ENCODE assay signal across 25 cellular contexts in genomic region chr1:46405724-46406123, GRCh38. TPM values are rescaled to one million over a fixed set of nuclear protein-coding genes. Genes with fewer than 3 reads are reported as not detected.
A peak's percentile ranks its signal among the peaks of the same experiment; 100 is the strongest.
DNase-seq lines count a peak whose midpoint lies in the region; ATAC-seq, FAIRE-seq and TF ChIP-seq lines count a peak whose summit lies in the region.
"Had no signal": no experiment of that assay in that cellular context is flagged by ENCODE, and none has a peak within 500 bp of the region (broad histone marks: within the 10 kb centered on the region; RNA-seq: fewer than 3 reads in every experiment).

No MANE protein-coding gene starts in this region.

- peaks cover 27 to 46% of the 10 kb centered on the region in 2 experiments; a peak in 4 of 5 replicates for H3K4me1 ChIP-seq in K562 (replicated peaks in 1 of 2; ENCODE audit: control insufficient read depth in 2 of 2, insufficient read depth in 2 of 2, low read length in 2 of 2)
- peaks cover 13% of the 10 kb centered on the region for H3K4me1 ChIP-seq in mesendoderm (ENCODE audit: control insufficient read depth, low read depth, low read length)
- H3K4me1 ChIP-seq in upper lobe of right lung = peaks cover 19% of the 10 kb centered on the region
- H3K4me1 ChIP-seq: colonic mucosa had no signal

- peak overlapping the region; percentile 88 for H3K56ac ChIP-seq in mesendoderm (ENCODE audit: low read length)

- H3K4me1 Mint-ChIP-seq in stimulated activated naive CD8-positive, alpha-beta T cell treated with anti-CD3 and anti-CD28 coated beads, Interleukin-15, amount 100 ng/mL, for 72 hours = no peaks in the 10 kb centered on the region
- H3K4me1 Mint-ChIP-seq: activated CD4-positive, alpha-beta T cell treated with anti-CD3 and anti-CD28 coated beads, Interleukin-2, amount 10 ng/mL, durations not matched to agents 24 days and 14 days; memory B cell had no signal

- TF ChIP-seq RAD21 in K562 (CRISPR knock-in tag; conservative IDR thresholded peaks at IDR 0.05 in 1 of 2, IDR thresholded peaks at IDR 0.05 in 1 of 2) = no peak

- no peak overlapping the region for H3K27ac Mint-ChIP-seq in stimulated activated naive CD8-positive, alpha-beta T cell treated with anti-CD3 and anti-CD28 coated beads, Interleukin-15, amount 100 ng/mL, for 72 hours
- H3K27ac Mint-ChIP-seq: activated CD4-positive, alpha-beta T cell treated with anti-CD3 and anti-CD28 coated beads, Interleukin-2, amount 10 ng/mL, durations not matched to agents 24 days and 14 days; memory B cell had no signal

- H3K27me3 ChIP-seq in K562 (ENCODE audit: control insufficient read depth in 2 of 2, insufficient read depth in 2 of 2, low read length in 2 of 2) = no peaks in the 10 kb centered on the region
- H3K27me3 ChIP-seq in mesendoderm (ENCODE audit: insufficient read depth, low read length, poor library complexity) = no peaks in the 10 kb centered on the region
- H3K27me3 ChIP-seq in upper lobe of right lung = no peaks in the 10 kb centered on the region
- H3K27me3 ChIP-seq: colonic mucosa, esophagus muscularis mucosa, transverse colon had no signal

- TF ChIP-seq CTCF in K562 (IDR thresholded peaks at IDR 0.05 in 2 of 3, conservative IDR thresholded peaks at IDR 0.05 in 1 of 3; ENCODE audit: insufficient read depth in 2 of 3, low read depth in 1 of 3, low read length in 3 of 3) = no peak
- TF ChIP-seq CTCF in upper lobe of right lung (IDR thresholded peaks at IDR 0.05) = no peak
- TF ChIP-seq CTCF in GM13977 (IDR thresholded peaks at IDR 0.05; ENCODE audit: extremely low read depth, insufficient read depth, missing control alignments) = no peak

- H3K79me2 ChIP-seq in K562 (ENCODE audit: control insufficient read depth, insufficient read depth, low read length) (no peaks in the 10 kb centered on the region), mesendoderm (ENCODE audit: control insufficient read depth, insufficient read depth, low read length) (no peaks in the 10 kb centered on the region)

- peak; percentile 2 for ATAC-seq in stimulated activated naive CD8-positive, alpha-beta T cell treated with anti-CD3 and anti-CD28 coated beads, Interleukin-15, amount 100 ng/mL, for 72 hours
- ATAC-seq in stimulated activated naive CD8-positive, alpha-beta T cell treated with anti-CD3 and anti-CD28 coated beads, Interleukin-15, Interleukin-2, amounts not matched to agents 100 U/mL and 50 U/mL, for 24 hours = no peak
- ATAC-seq in K562 = no peak
- no peak for ATAC-seq in upper lobe of right lung

- intact Hi-C loops in K562 (cut with micrococcal nuclease) = loop anchor here (1.0 to 5.0 kb wide), 4 partner anchors 37 to 123 kb away; no protein-coding TSS in a partner anchor
- intact Hi-C loops in upper lobe of right lung (cut with DNase I) = no loop called here

- H3K79me1 ChIP-seq in mesendoderm (ENCODE audit: low read length) = no peaks in the 10 kb centered on the region

- H3K4me2 ChIP-seq in K562 (ENCODE audit: insufficient read depth, low read length) = no peak overlapping the region
- no peak overlapping the region for H3K4me2 ChIP-seq in mesendoderm (ENCODE audit: low read length)
- H3K4me2 ChIP-seq: PC-9 had no signal

- H3K4me3 Mint-ChIP-seq in stimulated activated naive CD8-positive, alpha-beta T cell treated with anti-CD3 and anti-CD28 coated beads, Interleukin-15, amount 100 ng/mL, for 72 hours = no peak overlapping the region
- H3K4me3 Mint-ChIP-seq: activated CD4-positive, alpha-beta T cell treated with anti-CD3 and anti-CD28 coated beads, Interleukin-2, amount 10 ng/mL, durations not matched to agents 24 days and 14 days; memory B cell had no signal

- no peak overlapping the region for H3K4me3 ChIP-seq in K562
- no peak overlapping the region for H3K4me3 ChIP-seq in mesendoderm (ENCODE audit: low read length)
- H3K4me3 ChIP-seq in upper lobe of right lung = no peak overlapping the region
- H3K4me3 ChIP-seq: A549, colonic mucosa, PC-9 had no signal

- POLR2A ChIA-PET in K562 (lab: Yijun Ruan, JAX) = interaction anchor here (0.6 to 0.7 kb wide), 2 partner anchors 66 to 130 kb away, joined by 3 to 4 read pairs; a partner anchor contains a TSS

- H2AFZ ChIP-seq in K562 (ENCODE audit: low read depth, low read length) = peak overlapping the region; percentile 74; the same call in 1 of the 2 replicates
- H2AFZ ChIP-seq: PC-9 had no signal

- CTCF ChIA-PET in K562 (lab: Yijun Ruan, JAX; ENCODE audit: low intra/inter-chr PET ratio) = interaction anchor here (0.6 to 2.4 kb wide), 10 partner anchors 36 to 1261 kb away, joined by 3 to 22 read pairs (median 4); no protein-coding TSS in a partner anchor

- no peak overlapping the region for H3K4ac ChIP-seq in mesendoderm (ENCODE audit: low read depth, low read length)

- in situ Hi-C loops in K562 (cut with MboI) (loop anchor here (5.0 kb wide), 1 partner anchor 132 kb away; a partner anchor contains a TSS), GM13977 (cut with MboI; ENCODE audit: low pct_unique_long_range_greater_than_20kb, low sequenced_read_pairs, unreplicated experiment) (no loop called here)

- no peak overlapping the region for H4K8ac ChIP-seq in mesendoderm (ENCODE audit: low read depth, low read length)

- H3K27me3 Mint-ChIP-seq in stimulated activated naive CD8-positive, alpha-beta T cell treated with anti-CD3 and anti-CD28 coated beads, Interleukin-15, amount 100 ng/mL, for 72 hours = no peaks in the 10 kb centered on the region
- H3K27me3 Mint-ChIP-seq: activated CD4-positive, alpha-beta T cell treated with anti-CD3 and anti-CD28 coated beads, Interleukin-2, amount 10 ng/mL, durations not matched to agents 24 days and 14 days; brain; CD8-positive, alpha-beta memory T cell had no signal

- 60% methylated on average over 16 of the region's 17 CpGs for WGBS in K562 (ENCODE audit: insufficient coverage, low coverage, missing lambda C conversion rate)
- no CpG with 5 or more reads among the region's 17 CpGs for WGBS in mesendoderm (ENCODE audit: extremely low coverage, insufficient coverage, low lambda C conversion rate)

- H3K9me3 ChIP-seq in K562 (replicated peaks; ENCODE audit: control insufficient read depth, insufficient read depth, low read depth, low read length) = no peaks in the 10 kb centered on the region
- H3K9me3 ChIP-seq in upper lobe of right lung = no peaks in the 10 kb centered on the region
- H3K9me3 ChIP-seq: A549, colonic mucosa, esophagus muscularis mucosa, psoas muscle, transverse colon had no signal

- H4K20me1 ChIP-seq in K562 (replicated peaks; ENCODE audit: control insufficient read depth, insufficient read depth, low read length) = no peaks in the 10 kb centered on the region

- no peak overlapping the region for H3K23ac ChIP-seq in mesendoderm (ENCODE audit: low read length)

- no peak overlapping the region for H2BK15ac ChIP-seq in mesendoderm (replicated peaks; ENCODE audit: low read depth)

- H3K9me1 ChIP-seq in K562 (ENCODE audit: control insufficient read depth, insufficient read depth, low read length) = no peaks in the 10 kb centered on the region

- H4K5ac ChIP-seq in mesendoderm (ENCODE audit: low read length) = no peak overlapping the region

- H3K27ac ChIP-seq in K562 (ENCODE audit: extremely low read depth, low read depth, low read length) (no peak overlapping the region), mesendoderm (ENCODE audit: low read depth, low read length) (no peak overlapping the region), upper lobe of right lung (no peak overlapping the region)
- H3K27ac ChIP-seq: colonic mucosa, PC-9, psoas muscle, transverse colon had no signal

- no peaks in the 10 kb centered on the region for H3K36me3 ChIP-seq in K562 (ENCODE audit: control insufficient read depth, insufficient read depth, low read length)
- no peaks in the 10 kb centered on the region for H3K36me3 ChIP-seq in mesendoderm (ENCODE audit: control insufficient read depth, insufficient read depth, low read length)
- H3K36me3 ChIP-seq in upper lobe of right lung = peaks cover 5% of the 10 kb centered on the region
- H3K36me3 ChIP-seq: colonic mucosa, transverse colon, WERI-Rb-1 had no signal

- no peak for DNase-seq in stimulated activated naive CD8-positive, alpha-beta T cell treated with anti-CD3 and anti-CD28 coated beads, Interleukin-15, amount 100 ng/mL, for 72 hours
- DNase-seq in stimulated activated naive CD8-positive, alpha-beta T cell treated with anti-CD3 and anti-CD28 coated beads, Interleukin-15, Interleukin-2, amounts not matched to agents 100 U/mL and 50 U/mL, for 24 hours = no peak
- DNase-seq in K562 (ENCODE audit: extremely low read depth in 1 of 4, low spot score in 3 of 4) (peak in 1 of 4 experiments; percentile 24), mesendoderm (no peak), upper lobe of right lung (peak; percentile 62), GM13977 (ENCODE audit: low spot score) (no peak), NCI-H510A treated with DMSO at 0.1 percent for 48 hours (lab: John Stamatoyannopoulos, UW) (no peak)
- no peak for DNase-seq in activated CD4-positive, CD25-positive, alpha-beta regulatory T cell treated with anti-CD3 and anti-CD28 coated beads, Interleukin-2, amount 50 U/mL, for 72 hours
- DNase-seq: NCI-H1048, NCI-H524 treated with DMSO at 0.1 percent for 48 hours had no signal

- FAIRE-seq in K562 (lab: Jason Lieb, UNC) = no peak
- FAIRE-seq: A549, frontal cortex had no signal

- BruUV-seq in K562 (replicated peaks; lab: Mats Ljungman, UMichigan) = no TSS peak

- H3K9me3 Mint-ChIP-seq in stimulated activated naive CD8-positive, alpha-beta T cell treated with anti-CD3 and anti-CD28 coated beads, Interleukin-15, amount 100 ng/mL, for 72 hours = no peaks in the 10 kb centered on the region
- H3K9me3 Mint-ChIP-seq: activated CD4-positive, alpha-beta T cell treated with anti-CD3 and anti-CD28 coated beads, Interleukin-2, amount 10 ng/mL, durations not matched to agents 24 days and 14 days; brain; CD8-positive, alpha-beta memory T cell; endodermal cell; memory B cell had no signal

- H2BK5ac ChIP-seq in mesendoderm (ENCODE audit: low read length) = no peak overlapping the region

- H2AK5ac ChIP-seq in mesendoderm (ENCODE audit: low read length) = no peak overlapping the region

- no peak overlapping the region for H3K18ac ChIP-seq in mesendoderm (ENCODE audit: low read length)

- peak overlapping the region in 1 of 2 experiments; percentile 3; a peak in 3 of 4 replicates for H3K9ac ChIP-seq in K562 (ENCODE audit: insufficient read depth in 1 of 2, low read depth in 2 of 2, low read length in 2 of 2)
- peak overlapping the region; percentile 63 for H3K9ac ChIP-seq in mesendoderm (ENCODE audit: low read length)

- H2BK120ac ChIP-seq in mesendoderm (ENCODE audit: low read depth, low read length) = no peak overlapping the region

- TF ChIP-seq POLR2A in K562 (conservative IDR thresholded peaks at IDR 0.05) = no peak

- TF ChIP-seq EP300 in K562 (IDR thresholded peaks at IDR 0.05; ENCODE audit: low read length) = no peak

RNA-seq across cellular contexts. Expression of gene FAAH, which starts 11.6 kb away (rescaled TPM):
- total RNA-seq in K562 (2011; cell fraction: chromatin; rRNA removed; ENCODE audit: low replicate concordance) = 2.2 and 5.8 TPM in 2 replicates
- 5.3 and 5.8 TPM in 2 replicates for total RNA-seq in K562 (2011; cell fraction: nucleolus; rRNA removed)
- 3.4 and 3.7 TPM in 2 replicates for total RNA-seq in K562 (2011; cell fraction: nucleoplasm; rRNA removed)
- total RNA-seq in K562 (2014; rRNA removed) = 0.32 and 0.33 TPM in 2 replicates
- total RNA-seq in K562 (2014; rRNA removed; fragmentation: Illumina TruSeq; extraction: Trizol) = 0.25 and 0.32 TPM in 2 replicates
- 0.23 and 0.36 TPM in 2 replicates for total RNA-seq in K562 (2015; rRNA removed; fragmentation: Illumina TruSeq; extraction: Trizol)
- 0.71 and 0.81 TPM in 2 replicates for total RNA-seq in K562 (2021)
- 0.29 and 1.6 TPM in 2 replicates for polyA plus RNA-seq in K562 (2011; rRNA removed)
- 0.46 and 1.1 TPM in 2 replicates for polyA plus RNA-seq in K562 (2011; cell fraction: cytosol; rRNA removed)
- polyA plus RNA-seq in K562 (2011; cell fraction: nucleus; rRNA removed) = 5.6 and 13.1 TPM in 2 replicates
- polyA plus RNA-seq in K562 (2012) = 0.79 and 3.1 TPM in 2 replicates
- polyA plus RNA-seq in K562 (2014; fragmentation: Illumina TruSeq; extraction: Trizol) = 0.17 and 0.52 TPM in 2 replicates
- under 1 TPM; 0.06 TPM for polyA plus RNA-seq in K562 (2014; fragmentation: Nextera tagmentation; extraction: Ambion mirVana)
- polyA plus RNA-seq in K562 (2014; rRNA removed) = 0.13 and 1.1 TPM in 2 replicates
- 0.70 and 0.93 TPM in 2 replicates for polyA minus RNA-seq in K562 (2011; rRNA and poly(A)+ RNA removed)
- polyA minus RNA-seq in K562 (2011; cell fraction: cytosol; rRNA and poly(A)+ RNA removed) = not detected in 2 replicates
- polyA minus RNA-seq in K562 (2011; cell fraction: nucleus; rRNA and poly(A)+ RNA removed) = 1.2 and 5.1 TPM in 2 replicates
- polyA plus RNA-seq in mesendoderm (2013, experiment 1 of 2) = 3.3 TPM
- 3.3 TPM for polyA plus RNA-seq in mesendoderm (2013, experiment 2 of 2)
- total RNA-seq in upper lobe of right lung = 30.9 TPM
- total RNA-seq: LHCN-M2, myocyte had no signal
